13 cellular contexts compared by ENCODE assay signal in the genomic region with DNA sequence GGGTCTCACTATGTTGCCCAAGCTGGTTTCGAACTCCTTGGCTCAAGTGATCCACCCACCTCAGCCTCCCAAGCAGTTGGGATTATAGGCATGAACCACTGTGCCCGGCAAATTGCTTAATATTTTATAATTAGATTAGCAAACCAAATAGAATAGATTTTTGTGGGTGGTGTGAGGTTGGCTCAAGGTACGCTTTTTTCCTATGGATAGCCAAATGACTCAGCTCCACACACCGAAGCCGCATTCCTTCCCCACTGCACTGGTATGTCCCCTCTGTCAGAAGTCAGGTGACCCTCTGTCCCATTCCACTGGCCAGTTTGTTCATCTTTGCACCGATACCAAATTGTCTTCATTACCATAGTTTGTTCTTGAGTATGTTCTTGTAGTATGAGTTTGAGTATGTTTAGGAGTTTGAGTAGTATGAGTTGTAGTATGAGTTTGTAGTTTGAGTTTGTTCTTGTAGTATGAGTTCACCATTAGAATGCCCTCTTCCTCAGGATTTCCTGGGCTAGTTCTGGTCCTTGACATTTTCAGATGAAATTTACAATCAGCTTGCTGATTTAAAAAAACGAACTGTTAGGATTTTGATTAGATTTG. TPM values are rescaled to one million over a fixed set of nuclear protein-coding genes. Genes with fewer than 3 reads are reported as not detected.
DNase-seq lines count a peak whose midpoint lies in the region; ATAC-seq, FAIRE-seq and TF ChIP-seq lines count a peak whose summit lies in the region.
"Had no signal": no experiment of that assay in that cellular context is flagged by ENCODE, and none has a peak within 500 bp of the region (broad histone marks: within the 10 kb centered on the region; RNA-seq: fewer than 3 reads in every experiment).

No MANE protein-coding gene starts in this region.

- peak; percentile 95 for ATAC-seq in HepG2
- ATAC-seq: activated CD8-positive, alpha-beta T cell treated with anti-CD3 and anti-CD28 coated beads, Interleukin-2, amount 10 ng/mL, durations not matched to agents 7 days and 5 days; left lobe of liver had no signal

- CTCF ChIA-PET in HepG2 (lab: Yijun Ruan, JAX; ENCODE audit: low intra/inter-chr PET ratio, low total read pairs): no interaction called here

- peak overlapping the region; percentile 56 for H3K27ac ChIP-seq in HepG2 (ENCODE audit: extremely low read length, insufficient read depth, low read length)

- TF ChIP-seq RAD21 in HepG2 (CRISPR knock-in tag; IDR thresholded peaks at IDR 0.05): no peak

- DNase-seq in AG08395 (ENCODE audit: low spot score) (peak; percentile 24), M059J (ENCODE audit: low read depth) (peak; percentile 82), chondrocyte (ENCODE audit: low spot score) (peak; percentile 17), HepG2 (ENCODE audit: low spot score) (peak; percentile 86), occipital lobe (lab: John Stamatoyannopoulos, UW) (no peak), glutamatergic neuron (no peak), NCI-H1092 (lab: John Stamatoyannopoulos, UW) (no peak)
- DNase-seq in activated CD8-positive, alpha-beta memory T cell treated with anti-CD3 and anti-CD28 coated beads, Interleukin-2, amount 50 U/mL, for 4 hours: no peak
- DNase-seq: activated CD8-positive, alpha-beta T cell treated with anti-CD3 and anti-CD28 coated beads, Interleukin-2, amount 10 ng/mL, durations not matched to agents 7 days and 5 days; activated naive CD4-positive, alpha-beta T cell; cortex of kidney; NCI-H2171 had no signal

- no peak overlapping the region for H3K4me3 ChIP-seq in HepG2 (replicated peaks in 1 of 3; ENCODE audit: insufficient read depth in 1 of 3, low read depth in 2 of 3, low read length in 3 of 3)

- POLR2A ChIA-PET in HepG2 (lab: Yijun Ruan, JAX): interaction anchor here (1.3 kb wide), 1 partner anchor 14 kb away, joined by 3 read pairs; no protein-coding TSS in a partner anchor

- WGBS in HepG2 (ENCODE audit: low lambda C conversion rate): 27% methylated on average over 7 of the region's 7 CpGs

- no peaks in the 10 kb centered on the region for H3K27me3 Mint-ChIP-seq in chondrocyte (ENCODE audit: low read depth)
- H3K27me3 Mint-ChIP-seq in glutamatergic neuron (ENCODE audit: unreplicated experiment): no peaks in the 10 kb centered on the region

- no peaks in the 10 kb centered on the region for H4K20me1 ChIP-seq in HepG2 (ENCODE audit: insufficient read depth, low read length)

- no peaks in the 10 kb centered on the region for H3K36me3 ChIP-seq in HepG2 (replicated peaks in 1 of 2; ENCODE audit: control insufficient read depth in 1 of 2, insufficient read depth in 2 of 2, low read length in 2 of 2)

- H3K4me1 Mint-ChIP-seq in chondrocyte (ENCODE audit: low read depth) (peaks cover 24% of the 10 kb centered on the region), glutamatergic neuron (ENCODE audit: low read depth, unreplicated experiment) (peaks cover 3% of the 10 kb centered on the region)

- peak in 1 of 2 experiments; percentile 43; a peak in 1 of 4 replicates for TF ChIP-seq EP300 in HepG2 (IDR thresholded peaks at IDR 0.05; ENCODE audit: low read depth in 2 of 2, low read length in 2 of 2)
- TF ChIP-seq EP300 in HepG2 (CRISPR knock-in tag; IDR thresholded peaks at IDR 0.05; ENCODE audit: borderline replicate concordance): no peak

- in situ Hi-C loops in HepG2 (cut with HindIII; ENCODE audit: extremely low pct_ligation_motif_present, low pct_unique_long_range_greater_than_20kb): no loop called here

- H3K4me3 Mint-ChIP-seq in chondrocyte (ENCODE audit: unreplicated experiment): no peak overlapping the region
- H3K4me3 Mint-ChIP-seq in glutamatergic neuron (ENCODE audit: unreplicated experiment): no peak overlapping the region
- H3K4me3 Mint-ChIP-seq: activated CD8-positive, alpha-beta T cell treated with anti-CD3 and anti-CD28 coated beads, Interleukin-2, amount 10 ng/mL, durations not matched to agents 7 days and 5 days had no signal

- H3K4me2 ChIP-seq in HepG2 (ENCODE audit: low read depth, low read length): peak overlapping the region; percentile 49

- BruUV-seq in HepG2 (replicated peaks; lab: Mats Ljungman, UMichigan): no TSS peak

- TF ChIP-seq POLR2A in HepG2 (IDR thresholded peaks at IDR 0.05; ENCODE audit: insufficient read depth in 1 of 2, low read depth in 2 of 2, low read length in 2 of 2): no peak

- H3K36me3 Mint-ChIP-seq in chondrocyte (ENCODE audit: low read depth): no peaks in the 10 kb centered on the region
- H3K36me3 Mint-ChIP-seq in glutamatergic neuron (ENCODE audit: unreplicated experiment): no peaks in the 10 kb centered on the region

- no peak for TF ChIP-seq CTCF in chondrocyte (IDR thresholded peaks at IDR 0.05)
- TF ChIP-seq CTCF in HepG2 (CRISPR knock-in tag; IDR thresholded peaks at IDR 0.05): no peak
- no peak for TF ChIP-seq CTCF in glutamatergic neuron (IDR thresholded peaks at IDR 0.05; ENCODE audit: partially characterized antibody, unreplicated experiment)

- H3K79me2 ChIP-seq in HepG2 (ENCODE audit: insufficient read depth, low read length): no peaks in the 10 kb centered on the region

- no peak overlapping the region for H3K9ac ChIP-seq in HepG2 (ENCODE audit: insufficient read depth, low read depth, low read length)

- intact Hi-C loops in HepG2 (cut with micrococcal nuclease; ENCODE audit: unreplicated experiment): no loop called here

- peak; percentile 91 for FAIRE-seq in HepG2 (lab: Jason Lieb, UNC)

- H3K4me1 ChIP-seq in HepG2 (ENCODE audit: insufficient read depth, low read length): peaks cover 70% of the 10 kb centered on the region

- H3K27me3 ChIP-seq in HepG2 (ENCODE audit: control insufficient read depth in 1 of 2, insufficient read depth in 2 of 2, low read length in 2 of 2): no peaks in the 10 kb centered on the region

- H3K9me3 Mint-ChIP-seq in chondrocyte (ENCODE audit: low read depth): no peaks in the 10 kb centered on the region
- H3K9me3 Mint-ChIP-seq in glutamatergic neuron (ENCODE audit: unreplicated experiment): no peaks in the 10 kb centered on the region

- H2AFZ ChIP-seq in HepG2 (ENCODE audit: low read length): no peak overlapping the region

- H3K27ac Mint-ChIP-seq in chondrocyte (ENCODE audit: unreplicated experiment) (peak overlapping the region; percentile 55), glutamatergic neuron (ENCODE audit: unreplicated experiment) (no peak overlapping the region)
- H3K27ac Mint-ChIP-seq: activated CD8-positive, alpha-beta T cell treated with anti-CD3 and anti-CD28 coated beads, Interleukin-2, amount 10 ng/mL, durations not matched to agents 7 days and 5 days had no signal

- no peaks in the 10 kb centered on the region for H3K9me3 ChIP-seq in HepG2 (ENCODE audit: low read length)

RNA-seq across cellular contexts. Expression of gene SUSD2, which starts 19.4 kb away (rescaled TPM):
- total RNA-seq in M059J (2014; rRNA removed; shearing (Covaris generic)): 0.15 TPM in 1 of 2 replicates, not detected in the other
- total RNA-seq in chondrocyte (0.34 to 1.00 TPM (median 0.65 TPM) in 3 replicates), HepG2 (2016; rRNA removed; fragmentation: Illumina TruSeq; extraction: Trizol) (0.94 and 2.1 TPM in 2 replicates), occipital lobe (not detected), glutamatergic neuron (ENCODE audit: unreplicated experiment) (123 TPM)
- 0.20 and 0.44 TPM in 2 replicates for total RNA-seq in HepG2 (2016; cell fraction: cytosol; rRNA removed; fragmentation: Illumina TruSeq; extraction: Trizol; ENCODE audit: low read depth)
- total RNA-seq in HepG2 (2016; cell fraction: insoluble cytoplasmic fraction; rRNA removed; fragmentation: Illumina TruSeq; extraction: Trizol): 0.64 and 2.1 TPM in 2 replicates
- 0.48 and 0.49 TPM in 2 replicates for total RNA-seq in HepG2 (2016; cell fraction: membrane; rRNA removed; fragmentation: Illumina TruSeq; extraction: Trizol)
- 3.6 and 3.8 TPM in 2 replicates for total RNA-seq in HepG2 (2016; cell fraction: nucleus; rRNA removed; fragmentation: Illumina TruSeq; extraction: Trizol)
- 11.0 and 12.7 TPM in 2 replicates for polyA plus RNA-seq in HepG2 (2011; rRNA removed)
- polyA plus RNA-seq in HepG2 (2011; cell fraction: cytosol; rRNA removed): 3.8 and 6.5 TPM in 2 replicates
- 12.4 and 16.2 TPM in 2 replicates for polyA plus RNA-seq in HepG2 (2011; cell fraction: nucleus; rRNA removed)
- 2.7 and 4.1 TPM in 2 replicates for polyA plus RNA-seq in HepG2 (2012)
- 0.27 and 0.36 TPM in 2 replicates for polyA plus RNA-seq in HepG2 (2016; cell fraction: cytosol; fragmentation: Illumina TruSeq; extraction: Trizol; ENCODE audit: low read depth)
- 1.3 and 1.8 TPM in 2 replicates for polyA plus RNA-seq in HepG2 (2016; cell fraction: insoluble cytoplasmic fraction; fragmentation: Illumina TruSeq; extraction: Trizol; ENCODE audit: low read depth)
- polyA plus RNA-seq in HepG2 (2016; cell fraction: membrane; fragmentation: Illumina TruSeq; extraction: Trizol; ENCODE audit: low read depth): 0.41 and 0.74 TPM in 2 replicates
- 8.0 and 8.7 TPM in 2 replicates for polyA plus RNA-seq in HepG2 (2016; cell fraction: nucleus; fragmentation: Illumina TruSeq; extraction: Trizol; ENCODE audit: insufficient read depth, low read depth)
- polyA minus RNA-seq in HepG2 (2011; rRNA and poly(A)+ RNA removed; ENCODE audit: low replicate concordance): 0.77 and 15.6 TPM in 2 replicates
- 5.4 and 6.8 TPM in 2 replicates for polyA minus RNA-seq in HepG2 (2011; cell fraction: cytosol; rRNA and poly(A)+ RNA removed)
- polyA minus RNA-seq in HepG2 (2011; cell fraction: nucleus; rRNA and poly(A)+ RNA removed): 4.4 and 4.6 TPM in 2 replicates

RNA-seq across cellular contexts. Expression of gene GGT5, which starts 44.2 kb away (rescaled TPM):
- not detected in 2 replicates for total RNA-seq in M059J (2014; rRNA removed; shearing (Covaris generic))
- total RNA-seq in chondrocyte: 30.7 to 47.2 TPM (median 37.5 TPM) in 3 replicates
- total RNA-seq in HepG2 (2016; rRNA removed; fragmentation: Illumina TruSeq; extraction: Trizol): 0.35 and 0.69 TPM in 2 replicates
- not detected in 2 replicates for total RNA-seq in HepG2 (2016; cell fraction: cytosol; rRNA removed; fragmentation: Illumina TruSeq; extraction: Trizol; ENCODE audit: low read depth)
- total RNA-seq in HepG2 (2016; cell fraction: insoluble cytoplasmic fraction; rRNA removed; fragmentation: Illumina TruSeq; extraction: Trizol): 0.15 and 0.56 TPM in 2 replicates
- total RNA-seq in HepG2 (2016; cell fraction: membrane; rRNA removed; fragmentation: Illumina TruSeq; extraction: Trizol): 0.15 and 0.17 TPM in 2 replicates
- 0.34 and 0.96 TPM in 2 replicates for total RNA-seq in HepG2 (2016; cell fraction: nucleus; rRNA removed; fragmentation: Illumina TruSeq; extraction: Trizol)
- 2.1 and 3.1 TPM in 2 replicates for polyA plus RNA-seq in HepG2 (2011; rRNA removed)
- 2.3 and 3.5 TPM in 2 replicates for polyA plus RNA-seq in HepG2 (2011; cell fraction: cytosol; rRNA removed)
- polyA plus RNA-seq in HepG2 (2011; cell fraction: nucleus; rRNA removed): 13.6 and 29.0 TPM in 2 replicates
- 0.55 and 1.0 TPM in 2 replicates for polyA plus RNA-seq in HepG2 (2012)
- 0.11 and 0.16 TPM in 2 replicates for polyA plus RNA-seq in HepG2 (2016; cell fraction: cytosol; fragmentation: Illumina TruSeq; extraction: Trizol; ENCODE audit: low read depth)
- polyA plus RNA-seq in HepG2 (2016; cell fraction: insoluble cytoplasmic fraction; fragmentation: Illumina TruSeq; extraction: Trizol; ENCODE audit: low read depth): 0.19 TPM in 1 of 2 replicates, not detected in the other
- polyA plus RNA-seq in HepG2 (2016; cell fraction: membrane; fragmentation: Illumina TruSeq; extraction: Trizol; ENCODE audit: low read depth): 0.35 TPM in 1 of 2 replicates, not detected in the other
- polyA plus RNA-seq in HepG2 (2016; cell fraction: nucleus; fragmentation: Illumina TruSeq; extraction: Trizol; ENCODE audit: insufficient read depth, low read depth): 2.3 and 3.8 TPM in 2 replicates
- polyA minus RNA-seq in HepG2 (2011; rRNA and poly(A)+ RNA removed; ENCODE audit: low replicate concordance): 0.42 and 7.4 TPM in 2 replicates
- 1.7 and 1.8 TPM in 2 replicates for polyA minus RNA-seq in HepG2 (2011; cell fraction: cytosol; rRNA and poly(A)+ RNA removed)
- polyA minus RNA-seq in HepG2 (2011; cell fraction: nucleus; rRNA and poly(A)+ RNA removed): 2.4 and 3.9 TPM in 2 replicates
- 0.94 TPM for total RNA-seq in occipital lobe
- total RNA-seq in glutamatergic neuron (ENCODE audit: unreplicated experiment): 10.7 TPM

Comparison
In these comparisons a context has a peak if more than half of its experiments do, and no peak if none do; other contexts are left out.
1. DNase-seq: peak in AG08395 (single experiment), M059J (single experiment), chondrocyte (single experiment) and HepG2 (single experiment); none in occipital lobe (single experiment), activated CD8-positive, alpha-beta memory T cell treated with anti-CD3 and anti-CD28 coated beads, Interleukin-2, amount 50 U/mL, for 4 hours (single experiment), glutamatergic neuron (single experiment) and NCI-H1092 (single experiment).
2. RNA of gene SUSD2, which starts 19.4 kb away (total RNA-seq): 123 TPM in glutamatergic neuron (single experiment); 0.20 to 3.8 TPM in HepG2, 0.34 to 1.00 TPM in chondrocyte, 0.15 TPM in M059J and not detected in occipital lobe (single experiment); every median in the first group is over 10 times any median in the second.